8 cellular contexts compared by ENCODE assay signal in the genomic region with DNA sequence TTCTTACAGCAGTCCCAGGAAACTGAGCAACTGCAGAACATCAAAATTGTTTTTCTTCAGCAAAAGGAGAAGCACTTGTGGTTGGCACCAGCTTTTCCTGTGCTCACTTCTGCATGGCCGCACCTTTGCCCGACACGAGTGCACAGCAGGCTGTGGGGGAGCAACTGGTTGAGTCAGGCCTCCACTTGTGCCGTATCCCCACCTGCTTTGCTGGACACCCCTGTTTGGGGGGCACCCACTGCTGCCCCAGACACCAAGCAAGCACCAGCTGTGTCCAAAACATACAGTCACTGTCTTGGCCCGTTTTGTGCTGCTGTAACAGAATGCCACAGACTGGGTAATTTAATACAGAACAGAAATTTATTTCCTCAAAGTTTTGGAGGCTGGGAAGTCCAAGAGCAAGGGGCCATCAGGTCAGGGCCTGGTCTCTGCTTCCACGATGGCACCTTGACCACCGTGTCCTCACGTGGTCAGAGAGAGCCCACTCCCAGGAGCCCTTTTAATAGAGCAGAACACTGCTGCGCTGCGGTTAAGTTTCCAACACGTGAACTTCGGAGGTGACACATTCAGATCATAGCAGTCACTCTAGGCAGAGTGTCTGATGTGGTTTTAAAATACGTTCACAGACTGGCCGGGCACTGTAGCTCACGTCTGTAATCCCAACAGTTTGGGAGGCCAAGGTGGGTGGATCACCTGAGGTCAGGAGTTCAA. TPM values are rescaled to one million over a fixed set of nuclear protein-coding genes. Genes with fewer than 3 reads are reported as not detected.
A peak's percentile ranks its signal among the peaks of the same experiment; 100 is the strongest.
DNase-seq lines count a peak whose midpoint lies in the region; ATAC-seq and TF ChIP-seq lines count a peak whose summit lies in the region.

No MANE protein-coding gene starts in this region.

- no peak for DNase-seq in RWPE1 (ENCODE audit: low spot score)
- DNase-seq in activated effector memory CD4-positive, alpha-beta T cell treated with anti-CD3 and anti-CD28 coated beads, Interleukin-2, amount 50 U/mL, for 16 hours = peak; percentile 89
- peak; percentile 32 to 56 for DNase-seq in stimulated activated CD4-positive, alpha-beta T cell treated with anti-CD3 and anti-CD28 coated beads, Interleukin-1b, Interleukin-23, amount 100 ng/mL, for 4 hours (ENCODE audit: low read depth in 2 of 2)
- no peak for DNase-seq in psoas muscle
- DNase-seq in NCI-H1694 (lab: John Stamatoyannopoulos, UW) = no peak

- no peaks in the 10 kb centered on the region for H3K4me1 ChIP-seq in psoas muscle

- H3K36me3 ChIP-seq in psoas muscle (ENCODE audit: insufficient read depth in 1 of 2, low read depth in 1 of 2) = no peaks in the 10 kb centered on the region

- H3K27me3 ChIP-seq in psoas muscle (ENCODE audit: insufficient read depth in 3 of 3, low read length in 2 of 3) = no peaks in the 10 kb centered on the region

- intact Hi-C loops in psoas muscle (cut with DNase I) = no loop called here

- H3K4me3 ChIP-seq in psoas muscle = no peak overlapping the region

- TF ChIP-seq CTCF in RWPE1 (conservative IDR thresholded peaks at IDR 0.05; ENCODE audit: low read depth) (no peak), psoas muscle (IDR thresholded peaks at IDR 0.05) (no peak)

- H3K27ac ChIP-seq in RWPE1 (peak overlapping the region; percentile 18), psoas muscle (no peak overlapping the region)

- H3K9me3 ChIP-seq in psoas muscle = no peaks in the 10 kb centered on the region

- CTCF ChIA-PET in RWPE1 (lab: Yijun Ruan, JAX) = interaction anchor here (0.6 kb wide), 1 partner anchor 24 kb away, joined by 3 read pairs; no protein-coding TSS in a partner anchor

- 70 to 75% (median 73%) methylated on average over 15 of the region's 15 CpGs for WGBS in psoas muscle, 3 donors

- ATAC-seq in GM19035 (IDR thresholded peaks at IDR 0.05; ENCODE audit: unreplicated experiment) (peak; percentile 51), GM18873 (IDR thresholded peaks at IDR 0.05; ENCODE audit: low FRiP score, unreplicated experiment) (no peak), HG03159 (IDR thresholded peaks at IDR 0.05; ENCODE audit: unreplicated experiment) (no peak), psoas muscle (no peak)

- POLR2A ChIA-PET in RWPE1 (lab: Yijun Ruan, JAX; ENCODE audit: low non-redundant PET) = no interaction called here

RNA-seq across cellular contexts. Expression of a gene that starts 8.7 kb away (rescaled TPM):
- 10 to 100 TPM in 1 of 4 donors, 1 to 10 TPM in 3; 5.4 to 10.1 (median 7.8) TPM for total RNA-seq in psoas muscle
- polyA plus RNA-seq in psoas muscle = 1 to 10 TPM; 6.9 to 8.7 (median 8.5) TPM

RNA-seq across cellular contexts. Expression of a gene that starts 17.6 kb away (rescaled TPM):
- 1 to 10 TPM; 2.4 to 3.1 (median 2.7) TPM for total RNA-seq in psoas muscle
- polyA plus RNA-seq in psoas muscle = 1 to 10 TPM; 1.0 to 2.7 (median 1.2) TPM

RNA-seq across cellular contexts. Expression of a gene that starts 22.5 kb away (rescaled TPM):
- 10 to 100 TPM in 2 of 4 donors, 1 to 10 TPM in 2; 9.2 to 17.5 (median 10.9) TPM for total RNA-seq in psoas muscle
- 1 to 10 TPM; 5.2 to 7.3 (median 7.1) TPM for polyA plus RNA-seq in psoas muscle

Comparison
In these comparisons a context has a peak if more than half of its experiments do, and no peak if none do; other contexts are left out.
1. DNase-seq: peak in activated effector memory CD4-positive, alpha-beta T cell treated with anti-CD3 and anti-CD28 coated beads, Interleukin-2, amount 50 U/mL, for 16 hours (single experiment) and stimulated activated CD4-positive, alpha-beta T cell treated with anti-CD3 and anti-CD28 coated beads, Interleukin-1b, Interleukin-23, amount 100 ng/mL, for 4 hours (2 of 2); none in RWPE1 (single experiment), psoas muscle (0 of 2) and NCI-H1694 (single experiment).